In the genomic region with DNA sequence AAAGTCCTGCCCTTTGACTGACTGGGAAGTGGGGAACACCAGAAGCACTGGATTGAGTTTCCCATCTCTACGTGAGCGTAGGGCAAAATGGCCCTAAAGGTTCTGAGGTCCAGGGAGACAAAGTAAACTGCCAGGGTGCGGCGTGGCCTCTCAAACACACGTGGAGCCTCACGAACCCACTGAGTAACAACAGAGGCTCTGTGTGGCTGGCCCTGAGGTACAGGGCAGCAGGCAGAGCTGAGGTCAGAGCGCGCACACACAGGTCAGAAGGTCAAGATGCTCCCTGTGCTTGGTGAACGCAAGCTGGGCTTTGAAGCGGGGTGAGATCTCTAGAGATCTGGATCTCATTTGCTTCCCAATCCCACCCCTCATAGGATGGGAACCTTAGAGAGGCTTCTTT, we compare ENCODE assay signal across 22 cellular contexts.
DNase-seq lines count a peak whose midpoint lies in the region; ATAC-seq, FAIRE-seq and TF ChIP-seq lines count a peak whose summit lies in the region.
"Had no signal": no experiment of that assay in that cellular context is flagged by ENCODE, and none has a peak within 500 bp of the region (broad histone marks: within the 10 kb centered on the region; RNA-seq: fewer than 3 reads in every experiment).

No MANE protein-coding gene starts in this region.

- no peaks in the 10 kb centered on the region for H3K9me3 ChIP-seq in BLaER1 treated with 17β-estradiol and CSF1 and Interleukin-3, amounts not matched to agents 10 nM and 100 nM (replicated peaks in 1 of 11)
- H3K9me3 ChIP-seq in K562 (replicated peaks; ENCODE audit: control insufficient read depth, insufficient read depth, low read depth, low read length) (no peaks in the 10 kb centered on the region), kidney (ENCODE audit: control insufficient read depth in 1 of 2, low read length in 2 of 2) (no peaks in the 10 kb centered on the region), sigmoid colon (no peaks in the 10 kb centered on the region)
- H3K9me3 ChIP-seq: MG63 had no signal

- H3K27ac ChIP-seq in BLaER1 treated with 17β-estradiol and CSF1 and Interleukin-3, amounts not matched to agents 10 nM and 100 nM: no peak overlapping the region
- H3K27ac ChIP-seq in K562 (ENCODE audit: extremely low read depth, low read depth, low read length) (no peak overlapping the region), kidney (ENCODE audit: low read depth in 2 of 2, low read length in 2 of 2) (peak overlapping the region in 1 of 2 donors; percentile 16), sigmoid colon (peak overlapping the region in 3 of 4 donors; percentile 21 to 56 (median 47)), foreskin keratinocyte (no peak overlapping the region)
- H3K27ac ChIP-seq: PC-9 had no signal

- CTCF ChIA-PET in K562 (lab: Yijun Ruan, JAX; ENCODE audit: low intra/inter-chr PET ratio): no interaction called here

- peak overlapping the region in 10 of 11 experiments; percentile 16 to 70 (median 50); a peak in 17 of 22 replicates for H3K4me2 ChIP-seq in BLaER1 treated with 17β-estradiol and CSF1 and Interleukin-3, amounts not matched to agents 10 nM and 100 nM
- H3K4me2 ChIP-seq in K562 (ENCODE audit: insufficient read depth, low read length): no peak overlapping the region
- H3K4me2 ChIP-seq: PC-9 had no signal

- no peak for TF ChIP-seq EP300 in K562 (IDR thresholded peaks at IDR 0.05; ENCODE audit: low read length)
- no peak for TF ChIP-seq EP300 in sigmoid colon (IDR thresholded peaks at IDR 0.05)

- in situ Hi-C loops in K562 (cut with MboI): no loop called here

- H3K27me3 ChIP-seq in BLaER1 treated with 17β-estradiol and CSF1 and Interleukin-3, amounts not matched to agents 10 nM and 100 nM: peaks cover 0 to 19% (median 7%) of the 10 kb centered on the region in 11 experiments; a peak in 11 of 22 replicates
- peaks cover 0 to 3% of the 10 kb centered on the region in 2 experiments; a peak in 3 of 5 replicates for H3K27me3 ChIP-seq in K562 (ENCODE audit: control insufficient read depth in 2 of 2, insufficient read depth in 2 of 2, low read length in 2 of 2)
- H3K27me3 ChIP-seq in sigmoid colon: no peaks in the 10 kb centered on the region
- H3K27me3 ChIP-seq in foreskin keratinocyte: no peaks in the 10 kb centered on the region
- H3K27me3 ChIP-seq: MG63 had no signal

- intact Hi-C loops in K562 (cut with micrococcal nuclease): loop anchor here (5.0 kb wide), 2 partner anchors 83 to 113 kb away; no protein-coding TSS in a partner anchor
- intact Hi-C loops in kidney (cut with DNase I): loop anchor here (10.0 kb wide), 1 partner anchor 95 kb away; a partner anchor contains a TSS
- intact Hi-C loops in sigmoid colon (cut with DNase I): loop anchor here (5.0 kb wide), 3 partner anchors 228 to 937 kb away; a partner anchor contains a TSS
- intact Hi-C loops in head of caudate nucleus (cut with DNase I): loop anchor here (5.0 to 10.0 kb wide), 2 partner anchors 228 to 925 kb away; no protein-coding TSS in a partner anchor

- no peaks in the 10 kb centered on the region for H3K79me2 ChIP-seq in K562 (ENCODE audit: control insufficient read depth, insufficient read depth, low read length)

- H3K36me3 ChIP-seq in BLaER1 treated with 17β-estradiol and CSF1 and Interleukin-3, amounts not matched to agents 10 nM and 100 nM: no peaks in the 10 kb centered on the region
- H3K36me3 ChIP-seq in K562 (ENCODE audit: control insufficient read depth, insufficient read depth, low read length): no peaks in the 10 kb centered on the region
- H3K36me3 ChIP-seq in kidney (ENCODE audit: control insufficient read depth in 1 of 2, insufficient read depth in 2 of 2, low read length in 2 of 2): no peaks in the 10 kb centered on the region
- no peaks in the 10 kb centered on the region for H3K36me3 ChIP-seq in sigmoid colon
- H3K36me3 ChIP-seq: MG63 had no signal

- DNase-seq in K562 (ENCODE audit: extremely low read depth in 1 of 4, low spot score in 3 of 4) (no peak), kidney (peak; percentile 64), sigmoid colon (no peak), head of caudate nucleus (no peak), foreskin keratinocyte (no peak), 8988T (no peak)
- no peak for DNase-seq in activated CD4-positive, alpha-beta T cell treated with anti-CD3 and anti-CD28 coated beads, Interleukin-2, amount 50 U/mL, for 1 hour
- DNase-seq: Calu3; CD8-positive, alpha-beta memory T cell; DMS79 treated with DMSO at 0.1 percent for 48 hours; GF-D8; KG1; MG63; NCI-H1417; NCI-H1694; NCI-H2029 treated with DMSO at 0.1 percent for 48 hours; PC-9; Right ventricle myocardium superior; RPMI8226 had no signal

- no peak overlapping the region for H3K9ac ChIP-seq in BLaER1 treated with 17β-estradiol and CSF1 and Interleukin-3, amounts not matched to agents 10 nM and 100 nM
- peak overlapping the region in 1 of 2 experiments; percentile 29; a peak in 1 of 4 replicates for H3K9ac ChIP-seq in K562 (ENCODE audit: insufficient read depth in 1 of 2, low read depth in 2 of 2, low read length in 2 of 2)
- no peak overlapping the region for H3K9ac ChIP-seq in kidney (ENCODE audit: low read length in 2 of 2)

- POLR2A ChIA-PET in K562 (lab: Yijun Ruan, JAX): no interaction called here

- no TSS peak for BruUV-seq in K562 (replicated peaks; lab: Mats Ljungman, UMichigan)

- 64% methylated on average over 10 of the region's 10 CpGs for WGBS in K562 (ENCODE audit: insufficient coverage, low coverage, missing lambda C conversion rate)
- WGBS in sigmoid colon, 2 donors: 90 to 92% methylated on average over 10 of the region's 10 CpGs

- H3K9me1 ChIP-seq in K562 (ENCODE audit: control insufficient read depth, insufficient read depth, low read length): no peaks in the 10 kb centered on the region

- peaks cover 0 to 28% (median 8%) of the 10 kb centered on the region in 11 experiments; a peak in 12 of 22 replicates for H4K20me1 ChIP-seq in BLaER1 treated with 17β-estradiol and CSF1 and Interleukin-3, amounts not matched to agents 10 nM and 100 nM
- H4K20me1 ChIP-seq in K562 (replicated peaks; ENCODE audit: control insufficient read depth, insufficient read depth, low read length): no peaks in the 10 kb centered on the region

- no peak for TF ChIP-seq CTCF in K562 (IDR thresholded peaks at IDR 0.05 in 2 of 3, conservative IDR thresholded peaks at IDR 0.05 in 1 of 3; ENCODE audit: insufficient read depth in 2 of 3, low read depth in 1 of 3, low read length in 3 of 3)
- no peak for TF ChIP-seq CTCF in kidney (IDR thresholded peaks at IDR 0.05; ENCODE audit: borderline replicate concordance, extremely low read depth, insufficient read depth)
- no peak for TF ChIP-seq CTCF in sigmoid colon (IDR thresholded peaks at IDR 0.05)
- TF ChIP-seq CTCF in foreskin keratinocyte (conservative IDR thresholded peaks at IDR 0.05): no peak

- H3K4me1 ChIP-seq in BLaER1 treated with 17β-estradiol and CSF1 and Interleukin-3, amounts not matched to agents 10 nM and 100 nM: peaks cover 31 to 63% (median 47%) of the 10 kb centered on the region in 10 experiments
- peaks cover 37 to 39% of the 10 kb centered on the region in 2 experiments for H3K4me1 ChIP-seq in K562 (replicated peaks in 1 of 2; ENCODE audit: control insufficient read depth in 2 of 2, insufficient read depth in 2 of 2, low read length in 2 of 2)
- peaks cover 21 to 23% of the 10 kb centered on the region in 2 donors for H3K4me1 ChIP-seq in kidney (ENCODE audit: control insufficient read depth in 1 of 2, insufficient read depth in 1 of 2, low read depth in 1 of 2, low read length in 2 of 2)
- H3K4me1 ChIP-seq in sigmoid colon: peaks cover 0 to 62% (median 59%) of the 10 kb centered on the region in 4 donors
- peaks cover 17% of the 10 kb centered on the region for H3K4me1 ChIP-seq in foreskin keratinocyte

- 0 out of 2 replicates have a peak overlapping the region, but pooled peaks have one; percentile 3 for H2AFZ ChIP-seq in K562 (ENCODE audit: low read depth, low read length)
- H2AFZ ChIP-seq: PC-9 had no signal

- H3K4me3 ChIP-seq in BLaER1 treated with 17β-estradiol and CSF1 and Interleukin-3, amounts not matched to agents 10 nM and 100 nM: no peak overlapping the region
- H3K4me3 ChIP-seq in K562 (no peak overlapping the region), kidney (ENCODE audit: low read length in 2 of 2) (no peak overlapping the region), sigmoid colon (no peak overlapping the region)
- H3K4me3 ChIP-seq: MG63, PC-9 had no signal

- FAIRE-seq in K562 (lab: Jason Lieb, UNC) (no peak), kidney (lab: Jason Lieb, UNC) (no peak)
- FAIRE-seq: GM12891 had no signal

- TF ChIP-seq RAD21 in K562 (CRISPR knock-in tag; conservative IDR thresholded peaks at IDR 0.05 in 1 of 2, IDR thresholded peaks at IDR 0.05 in 1 of 2): no peak

- ATAC-seq in K562 (no peak), foreskin keratinocyte (no peak)
- ATAC-seq: HCT116 had no signal

- TF ChIP-seq POLR2A in K562 (conservative IDR thresholded peaks at IDR 0.05) (no peak), sigmoid colon (IDR thresholded peaks at IDR 0.05) (no peak)

TF ChIP-seq in K562, 482 proteins besides CTCF, POLR2A, EP300 and RAD21 (continues in another document):
- TF ChIP-seq ZFP1 (CRISPR knock-in tag; IDR thresholded peaks at IDR 0.05): no peak
- TF ChIP-seq TCF7 (IDR thresholded peaks at IDR 0.05; ENCODE audit: borderline replicate concordance): no peak
- TF ChIP-seq NCOA6 (IDR thresholded peaks at IDR 0.05): no peak
- no peak for TF ChIP-seq TFAM (CRISPR knock-in tag; conservative IDR thresholded peaks at IDR 0.05)
- TF ChIP-seq ZNF589 (CRISPR knock-in tag; IDR thresholded peaks at IDR 0.05; ENCODE audit: low read depth): no peak
- TF ChIP-seq ZNF551 (CRISPR knock-in tag; IDR thresholded peaks at IDR 0.05): no peak
- TF ChIP-seq, protein P1, sequence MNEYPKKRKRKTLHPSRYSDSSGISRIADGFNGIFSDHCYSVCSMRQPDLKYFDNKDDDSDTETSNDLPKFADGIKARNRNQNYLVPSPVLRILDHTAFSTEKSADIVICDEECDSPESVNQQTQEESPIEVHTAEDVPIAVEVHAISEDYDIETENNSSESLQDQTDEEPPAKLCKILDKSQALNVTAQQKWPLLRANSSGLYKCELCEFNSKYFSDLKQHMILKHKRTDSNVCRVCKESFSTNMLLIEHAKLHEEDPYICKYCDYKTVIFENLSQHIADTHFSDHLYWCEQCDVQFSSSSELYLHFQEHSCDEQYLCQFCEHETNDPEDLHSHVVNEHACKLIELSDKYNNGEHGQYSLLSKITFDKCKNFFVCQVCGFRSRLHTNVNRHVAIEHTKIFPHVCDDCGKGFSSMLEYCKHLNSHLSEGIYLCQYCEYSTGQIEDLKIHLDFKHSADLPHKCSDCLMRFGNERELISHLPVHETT (CRISPR knock-in tag; conservative IDR thresholded peaks at IDR 0.05 in 1 of 2, IDR thresholded peaks at IDR 0.05 in 1 of 2): no peak
- TF ChIP-seq SP1 (CRISPR knock-in tag; IDR thresholded peaks at IDR 0.05): no peak
- TF ChIP-seq COPS2 (conservative IDR thresholded peaks at IDR 0.05): no peak
- no peak for TF ChIP-seq KLF6 (CRISPR knock-in tag; IDR thresholded peaks at IDR 0.05; ENCODE audit: borderline replicate concordance)
- TF ChIP-seq POLR2H (tag; IDR thresholded peaks at IDR 0.05; ENCODE audit: low read depth): no peak
- no peak for TF ChIP-seq CBFA2T3 (IDR thresholded peaks at IDR 0.05)
- TF ChIP-seq FIP1L1 (IDR thresholded peaks at IDR 0.05; ENCODE audit: low read depth, low read length, poor library complexity, severe bottlenecking): no peak

Comparison
In these comparisons a context has a peak if more than half of its experiments do, and no peak if none do; other contexts are left out.
1. H3K27ac ChIP-seq: peak in sigmoid colon (3 of 4); none in BLaER1 treated with 17β-estradiol and CSF1 and Interleukin-3, amounts not matched to agents 10 nM and 100 nM (0 of 11), K562 (single experiment) and foreskin keratinocyte (single experiment).